In the genomic region with DNA sequence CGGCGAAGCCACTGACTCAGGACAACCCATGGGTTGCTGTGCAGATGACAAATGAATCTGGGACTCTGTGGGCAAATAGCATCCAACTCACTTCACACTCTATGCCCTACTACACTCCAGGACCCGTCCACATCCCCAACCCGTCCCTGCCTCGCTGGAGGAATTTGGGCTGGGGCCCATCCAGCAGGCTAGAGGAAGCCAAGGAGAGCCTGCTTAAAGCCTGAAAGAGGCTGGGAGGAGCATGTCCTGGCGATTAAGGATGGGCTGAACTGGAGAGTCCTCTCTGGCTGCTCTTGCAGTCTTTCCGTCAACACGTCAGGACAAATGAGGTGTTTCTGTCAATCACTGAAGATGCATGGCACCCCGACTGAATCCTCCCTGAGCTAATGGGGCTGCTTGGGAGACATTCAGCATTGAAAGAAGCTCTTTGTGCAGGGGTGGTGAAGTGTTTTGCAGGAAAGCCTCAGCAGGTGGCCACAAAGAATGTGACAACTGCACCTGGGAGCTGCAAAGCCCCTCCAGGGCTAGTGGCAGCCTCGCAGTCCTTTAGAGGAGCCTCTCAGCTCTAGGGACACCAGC, we compare ENCODE assay signal across 19 cellular contexts.
DNase-seq lines count a peak whose midpoint lies in the region; ATAC-seq and TF ChIP-seq lines count a peak whose summit lies in the region.
"Had no signal": no experiment of that assay in that cellular context is flagged by ENCODE, and none has a peak within 500 bp of the region (broad histone marks: within the 10 kb centered on the region; RNA-seq: fewer than 3 reads in every experiment).

No MANE protein-coding gene starts in this region.

- ATAC-seq in HCT116 (peak; percentile 43), HG03432 (IDR thresholded peaks at IDR 0.05; ENCODE audit: unreplicated experiment) (no peak)

- H3K27ac ChIP-seq in HCT116 (ENCODE audit: low read depth, low read length), result no peak overlapping the region
- H3K27ac ChIP-seq in endodermal cell (ENCODE audit: low read depth, low read length), result no peak overlapping the region
- H3K27ac ChIP-seq in sigmoid colon, result no peak overlapping the region
- H3K27ac ChIP-seq: SK-N-MC had no signal

- TF ChIP-seq CTCF in HCT116 (IDR thresholded peaks at IDR 0.05 in 2 of 3, conservative IDR thresholded peaks at IDR 0.05 in 1 of 3; ENCODE audit: borderline replicate concordance in 1 of 3, insufficient read depth in 1 of 3, low read depth in 2 of 3, low read length in 2 of 3), result no peak
- no peak for TF ChIP-seq CTCF in endodermal cell (conservative IDR thresholded peaks at IDR 0.05)
- TF ChIP-seq CTCF in sigmoid colon (IDR thresholded peaks at IDR 0.05), result no peak

- H3K27me3 ChIP-seq in HCT116 (ENCODE audit: insufficient read depth, low read length), result peaks cover 3% of the 10 kb centered on the region; the same call in 1 of the 2 replicates
- H3K27me3 ChIP-seq in endodermal cell (ENCODE audit: control insufficient read depth, insufficient read depth, low read length, poor library complexity, severe bottlenecking), result peaks cover under 1% of the 10 kb centered on the region
- no peaks in the 10 kb centered on the region for H3K27me3 ChIP-seq in sigmoid colon

- H3K4me3 ChIP-seq in HCT116 (replicated peaks in 1 of 2; ENCODE audit: low read depth in 1 of 2, low read length in 2 of 2), result no peak overlapping the region
- no peak overlapping the region for H3K4me3 ChIP-seq in endodermal cell (ENCODE audit: low read length)
- no peak overlapping the region for H3K4me3 ChIP-seq in sigmoid colon
- H3K4me3 ChIP-seq: HAP-1, SK-N-MC had no signal

- H3K9me2 ChIP-seq in HCT116 (ENCODE audit: insufficient read depth), result no peaks in the 10 kb centered on the region

- no peaks in the 10 kb centered on the region for H3K9me3 ChIP-seq in HCT116 (ENCODE audit: control insufficient read depth in 1 of 2, insufficient read depth in 1 of 2, low read depth in 1 of 2, low read length in 2 of 2)
- no peaks in the 10 kb centered on the region for H3K9me3 ChIP-seq in endodermal cell (ENCODE audit: control insufficient read depth, low read length)
- no peaks in the 10 kb centered on the region for H3K9me3 ChIP-seq in sigmoid colon
- H3K9me3 ChIP-seq: HAP-1 had no signal

- 68 to 78% methylated on average over 7 to 10 of the region's 10 CpGs for whole genome bisulfite sequencing in endodermal cell (ENCODE audit: insufficient coverage in 1 of 2, insufficient read length in 1 of 2), 2 experiments
- WGBS in sigmoid colon, 2 donors, result 80% methylated on average over 10 of the region's 10 CpGs

- H3K9me3 Mint-ChIP-seq in endodermal cell, result no peaks in the 10 kb centered on the region
- H3K9me3 Mint-ChIP-seq: IgD-negative memory B cell had no signal

- H3K9ac ChIP-seq in HCT116 (ENCODE audit: low read length), result no peak overlapping the region
- H3K9ac ChIP-seq in endodermal cell (ENCODE audit: extremely low read depth, low read length, poor library complexity, severe bottlenecking), result no peak overlapping the region

- no peak overlapping the region for H2AFZ ChIP-seq in HCT116 (ENCODE audit: low read depth, low read length, poor library complexity, severe bottlenecking)

- BruUV-seq in HCT116 (replicated peaks; lab: Mats Ljungman, UMichigan), result no TSS peak

- H3K79me2 ChIP-seq in HCT116 (ENCODE audit: insufficient read depth, low read length), result no peaks in the 10 kb centered on the region

- no peak for TF ChIP-seq RAD21 in HCT116 (IDR thresholded peaks at IDR 0.05; ENCODE audit: low read depth)

- TF ChIP-seq EP300 in sigmoid colon (IDR thresholded peaks at IDR 0.05), result no peak

- H3K27ac Mint-ChIP-seq in endodermal cell, result peak overlapping the region; percentile 62
- H3K27ac Mint-ChIP-seq: IgD-negative memory B cell had no signal

- no peak for TF ChIP-seq POLR2A in HCT116 (IDR thresholded peaks at IDR 0.05; ENCODE audit: borderline replicate concordance, extremely low read depth, insufficient read depth, insufficient read length)
- TF ChIP-seq POLR2A in sigmoid colon (IDR thresholded peaks at IDR 0.05), result no peak

- RAD21 ChIA-PET in HCT116 (lab: Charles Lee; ENCODE audit: low non-redundant PET in 1 of 2, low total read pairs in 2 of 2, uncharacterized antibody in 2 of 2, unreplicated experiment in 2 of 2), result no interaction called here

- H3K27me3 Mint-ChIP-seq in endodermal cell (ENCODE audit: insufficient read depth), result peaks cover 7% of the 10 kb centered on the region
- H3K27me3 Mint-ChIP-seq: IgD-negative memory B cell had no signal

- intact Hi-C loops in HCT116 (cut with micrococcal nuclease), result no loop called here
- intact Hi-C loops in sigmoid colon (cut with DNase I), result no loop called here

- H4K20me1 ChIP-seq in HCT116 (ENCODE audit: insufficient read depth), result no peaks in the 10 kb centered on the region

- H3K36me3 ChIP-seq in HCT116 (ENCODE audit: control insufficient read depth in 1 of 2, insufficient read depth in 2 of 2, low read length in 2 of 2), result no peaks in the 10 kb centered on the region
- H3K36me3 ChIP-seq in endodermal cell (ENCODE audit: control insufficient read depth, insufficient read depth, low read length), result no peaks in the 10 kb centered on the region
- no peaks in the 10 kb centered on the region for H3K36me3 ChIP-seq in sigmoid colon
- H3K36me3 ChIP-seq: HAP-1 had no signal

- peaks cover 35% of the 10 kb centered on the region for H3K4me1 Mint-ChIP-seq in endodermal cell

- no peaks in the 10 kb centered on the region for H3K4me1 ChIP-seq in HCT116 (ENCODE audit: control insufficient read depth in 1 of 2, insufficient read depth in 2 of 2, low read length in 2 of 2)
- peaks cover 6% of the 10 kb centered on the region for H3K4me1 ChIP-seq in endodermal cell (ENCODE audit: control insufficient read depth, insufficient read depth, low read length)
- H3K4me1 ChIP-seq in sigmoid colon, result no peaks in the 10 kb centered on the region
- H3K4me1 ChIP-seq: HAP-1 had no signal

- H3K36me3 Mint-ChIP-seq in endodermal cell (ENCODE audit: low read depth), result peaks cover 9% of the 10 kb centered on the region
- H3K36me3 Mint-ChIP-seq: IgD-negative memory B cell had no signal

- DNase-seq in ELF-1 (ENCODE audit: low read depth, low spot score) (peak; percentile 68), HCT116 (ENCODE audit: low read depth, low spot score) (no peak), endodermal cell (peak; percentile 90), islet precursor cell (peak; percentile 55), NCI-H226 (no peak), sigmoid colon (no peak), NCI-H446 treated with DMSO at 0.1 percent for 48 hours (lab: John Stamatoyannopoulos, UW) (no peak)
- DNase-seq: DMS153, DND-41, NCI-H1092, NCI-H1417 treated with DMSO at 0.1 percent for 48 hours, NCI-H1694 treated with DMSO at 0.1 percent for 48 hours, NCI-H2081, NCI-H526 treated with DMSO at 0.1 percent for 48 hours, SIG-M5 had no signal

- H3K4me2 ChIP-seq in HCT116 (ENCODE audit: low read length), result no peak overlapping the region

- POLR2A ChIA-PET in HCT116 (lab: Charles Lee), result no interaction called here

- CTCF ChIA-PET in HCT116 (lab: Charles Lee), result interaction anchor here (0.5 to 2.3 kb wide), 4 partner anchors 15 to 128 kb away, joined by 3 to 11 read pairs (median 4); no protein-coding TSS in a partner anchor

- no peak overlapping the region for H3K4me3 Mint-ChIP-seq in endodermal cell
- H3K4me3 Mint-ChIP-seq: IgD-negative memory B cell had no signal

TF ChIP-seq in HCT116, 20 proteins besides CTCF, POLR2A, EP300 and RAD21 (continues in another document):
- TF ChIP-seq SRF (IDR thresholded peaks at IDR 0.05; ENCODE audit: low read depth), result no peak
- TF ChIP-seq, protein P1, sequence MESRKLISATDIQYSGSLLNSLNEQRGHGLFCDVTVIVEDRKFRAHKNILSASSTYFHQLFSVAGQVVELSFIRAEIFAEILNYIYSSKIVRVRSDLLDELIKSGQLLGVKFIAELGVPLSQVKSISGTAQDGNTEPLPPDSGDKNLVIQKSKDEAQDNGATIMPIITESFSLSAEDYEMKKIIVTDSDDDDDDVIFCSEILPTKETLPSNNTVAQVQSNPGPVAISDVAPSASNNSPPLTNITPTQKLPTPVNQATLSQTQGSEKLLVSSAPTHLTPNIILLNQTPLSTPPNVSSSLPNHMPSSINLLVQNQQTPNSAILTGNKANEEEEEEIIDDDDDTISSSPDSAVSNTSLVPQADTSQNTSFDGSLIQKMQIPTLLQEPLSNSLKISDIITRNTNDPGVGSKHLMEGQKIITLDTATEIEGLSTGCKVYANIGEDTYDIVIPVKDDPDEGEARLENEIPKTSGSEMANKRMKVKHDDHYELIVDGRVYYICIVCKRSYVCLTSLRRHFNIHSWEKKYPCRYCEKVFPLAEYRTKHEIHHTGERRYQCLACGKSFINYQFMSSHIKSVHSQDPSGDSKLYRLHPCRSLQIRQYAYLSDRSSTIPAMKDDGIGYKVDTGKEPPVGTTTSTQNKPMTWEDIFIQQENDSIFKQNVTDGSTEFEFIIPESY (IDR thresholded peaks at IDR 0.05; ENCODE audit: extremely low read depth, insufficient replicate concordance, low read length), result no peak
- no peak for TF ChIP-seq EZH2phosphoT487 (IDR thresholded peaks at IDR 0.05; ENCODE audit: borderline replicate concordance)
- no peak for TF ChIP-seq ELF1 (IDR thresholded peaks at IDR 0.05; ENCODE audit: borderline replicate concordance, low read depth)
- TF ChIP-seq JUND (IDR thresholded peaks at IDR 0.05), result no peak
- no peak for TF ChIP-seq ZFX (IDR thresholded peaks at IDR 0.05)
- TF ChIP-seq, protein P2, sequence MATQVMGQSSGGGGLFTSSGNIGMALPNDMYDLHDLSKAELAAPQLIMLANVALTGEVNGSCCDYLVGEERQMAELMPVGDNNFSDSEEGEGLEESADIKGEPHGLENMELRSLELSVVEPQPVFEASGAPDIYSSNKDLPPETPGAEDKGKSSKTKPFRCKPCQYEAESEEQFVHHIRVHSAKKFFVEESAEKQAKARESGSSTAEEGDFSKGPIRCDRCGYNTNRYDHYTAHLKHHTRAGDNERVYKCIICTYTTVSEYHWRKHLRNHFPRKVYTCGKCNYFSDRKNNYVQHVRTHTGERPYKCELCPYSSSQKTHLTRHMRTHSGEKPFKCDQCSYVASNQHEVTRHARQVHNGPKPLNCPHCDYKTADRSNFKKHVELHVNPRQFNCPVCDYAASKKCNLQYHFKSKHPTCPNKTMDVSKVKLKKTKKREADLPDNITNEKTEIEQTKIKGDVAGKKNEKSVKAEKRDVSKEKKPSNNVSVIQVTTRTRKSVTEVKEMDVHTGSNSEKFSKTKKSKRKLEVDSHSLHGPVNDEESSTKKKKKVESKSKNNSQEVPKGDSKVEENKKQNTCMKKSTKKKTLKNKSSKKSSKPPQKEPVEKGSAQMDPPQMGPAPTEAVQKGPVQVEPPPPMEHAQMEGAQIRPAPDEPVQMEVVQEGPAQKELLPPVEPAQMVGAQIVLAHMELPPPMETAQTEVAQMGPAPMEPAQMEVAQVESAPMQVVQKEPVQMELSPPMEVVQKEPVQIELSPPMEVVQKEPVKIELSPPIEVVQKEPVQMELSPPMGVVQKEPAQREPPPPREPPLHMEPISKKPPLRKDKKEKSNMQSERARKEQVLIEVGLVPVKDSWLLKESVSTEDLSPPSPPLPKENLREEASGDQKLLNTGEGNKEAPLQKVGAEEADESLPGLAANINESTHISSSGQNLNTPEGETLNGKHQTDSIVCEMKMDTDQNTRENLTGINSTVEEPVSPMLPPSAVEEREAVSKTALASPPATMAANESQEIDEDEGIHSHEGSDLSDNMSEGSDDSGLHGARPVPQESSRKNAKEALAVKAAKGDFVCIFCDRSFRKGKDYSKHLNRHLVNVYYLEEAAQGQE (IDR thresholded peaks at IDR 0.05; ENCODE audit: low read depth), result no peak

Comparison
In these comparisons a context has a peak if more than half of its experiments do, and no peak if none do; other contexts are left out.
1. DNase-seq: peak in ELF-1 (single experiment), endodermal cell (single experiment) and islet precursor cell (single experiment); none in HCT116 (single experiment), NCI-H226 (single experiment), sigmoid colon (single experiment) and NCI-H446 treated with DMSO at 0.1 percent for 48 hours (single experiment).